8 cellular contexts compared by ENCODE assay signal in the genomic region with DNA sequence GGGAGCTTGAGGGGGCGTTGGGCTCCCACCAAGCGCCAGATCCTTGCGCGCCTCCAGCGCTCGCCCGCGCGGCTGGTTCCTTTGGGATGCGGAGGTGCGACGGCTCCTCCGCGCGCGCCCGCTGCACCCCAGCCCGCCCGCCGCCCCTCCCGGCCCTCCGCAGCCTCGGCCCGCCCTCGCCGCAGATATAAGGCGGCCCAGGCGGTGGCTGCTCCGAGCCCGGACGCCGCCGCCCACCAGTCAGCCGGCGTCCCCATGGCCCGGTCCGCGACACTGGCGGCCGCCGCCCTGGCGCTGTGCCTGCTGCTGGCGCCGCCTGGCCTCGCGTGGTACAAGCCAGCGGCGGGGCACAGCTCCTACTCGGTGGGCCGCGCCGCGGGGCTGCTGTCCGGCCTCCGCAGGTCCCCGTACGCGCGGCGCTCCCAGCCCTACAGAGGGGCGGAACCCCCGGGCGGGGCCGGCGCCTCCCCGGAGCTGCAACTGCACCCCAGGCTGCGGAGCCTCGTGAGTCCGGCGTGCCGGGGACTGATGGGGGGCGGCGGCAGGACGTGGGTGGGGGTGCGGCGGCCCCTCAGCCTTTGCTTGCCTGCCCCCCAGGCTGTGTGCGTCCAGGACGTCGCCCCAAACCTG. TPM values are rescaled to one million over a fixed set of nuclear protein-coding genes. Genes with fewer than 3 reads are reported as not detected.
A peak's percentile ranks its signal among the peaks of the same experiment; 100 is the strongest.
DNase-seq lines count a peak whose midpoint lies in the region; ATAC-seq, FAIRE-seq and TF ChIP-seq lines count a peak whose summit lies in the region.

A gene (plus strand): TSS at position 216 of the 630 bp plus-strand sequence. CDS start 40 bp downstream, at position 256.

- under 1% methylated on average over 79 of the region's 79 CpGs for WGBS in urinary bladder

- intact Hi-C loops in breast epithelium (cut with DNase I; ENCODE audit: low total_unique reads) (no loop called here), lower lobe of right lung (cut with DNase I) (no loop called here)

- TF ChIP-seq CTCF in breast epithelium (IDR thresholded peaks at IDR 0.05), result no peak
- TF ChIP-seq CTCF in lower lobe of right lung (IDR thresholded peaks at IDR 0.05), result no peak

- no peaks in the 10 kb centered on the region for H3K9me3 ChIP-seq in breast epithelium
- no peaks in the 10 kb centered on the region for H3K9me3 ChIP-seq in lower lobe of right lung

- no peak within 1 kb of the TSS for H3K4me3 Mint-ChIP-seq in activated T-cell treated with anti-CD3 and anti-CD28 coated beads, Interleukin-2, amount 50 U/mL, for 4 hours

- H3K27me3 ChIP-seq in breast epithelium (no peaks in the 10 kb centered on the region), lower lobe of right lung (ENCODE audit: low read depth) (peaks cover 4% of the 10 kb centered on the region)

- no peaks in the 10 kb centered on the region for H3K9me3 Mint-ChIP-seq in activated T-cell treated with anti-CD3 and anti-CD28 coated beads, Interleukin-2, amount 50 U/mL, for 4 hours

- H3K4me3 ChIP-seq in breast epithelium (peak within 1 kb of the TSS; percentile 23 to 70 (median 49)), lower lobe of right lung (peak within 1 kb of the TSS; percentile 40), urinary bladder (ENCODE audit: low read depth, low read length) (peak within 1 kb of the TSS; percentile 25)

- DNase-seq in activated T-cell treated with anti-CD3 and anti-CD28 coated beads, Interleukin-2, amount 50 U/mL, for 4 hours, result no peak
- DNase-seq in activated T-cell treated with anti-CD3 and anti-CD28 coated beads, Interleukin-2, amount 50 U/mL, for 1 hour, result no peak
- DNase-seq in breast epithelium (ENCODE audit: low spot score in 2 of 2), result no peak
- no peak for DNase-seq in lower lobe of right lung
- DNase-seq in activated CD4-positive, alpha-beta T cell treated with anti-CD3 and anti-CD28 coated beads for 48 hours, result no peak
- DNase-seq in H54 (ENCODE audit: insufficient read length, low spot score), result no peak

- no peaks in the 10 kb centered on the region for H3K4me1 ChIP-seq in breast epithelium
- H3K4me1 ChIP-seq in lower lobe of right lung, result peaks cover 14% of the 10 kb centered on the region
- H3K4me1 ChIP-seq in urinary bladder (ENCODE audit: insufficient read depth), result no peaks in the 10 kb centered on the region

- H3K4me1 Mint-ChIP-seq in activated T-cell treated with anti-CD3 and anti-CD28 coated beads, Interleukin-2, amount 50 U/mL, for 4 hours (ENCODE audit: low read depth), result peaks cover 5% of the 10 kb centered on the region

- no peak for TF ChIP-seq POLR2A in breast epithelium (IDR thresholded peaks at IDR 0.05)
- no peak for TF ChIP-seq POLR2A in H54 (IDR thresholded peaks at IDR 0.05; ENCODE audit: low read depth, low read length)

- ATAC-seq in activated T-cell treated with anti-CD3 and anti-CD28 coated beads, Interleukin-2, amount 50 U/mL, for 4 hours, result peak; percentile 64 to 72
- peak; percentile 51 to 60 for ATAC-seq in lower lobe of right lung
- no peak for ATAC-seq in HG02798 (IDR thresholded peaks at IDR 0.05; ENCODE audit: poor library complexity, unreplicated experiment)

- H3K27ac ChIP-seq in breast epithelium (no peak within 1 kb of the TSS), lower lobe of right lung (no peak within 1 kb of the TSS), urinary bladder (ENCODE audit: low read depth) (no peak within 1 kb of the TSS)

- peaks cover 9% of the 10 kb centered on the region for H3K27me3 Mint-ChIP-seq in activated T-cell treated with anti-CD3 and anti-CD28 coated beads, Interleukin-2, amount 50 U/mL, for 4 hours (ENCODE audit: low read depth)

- H3K36me3 ChIP-seq in breast epithelium (no peaks in the 10 kb centered on the region), lower lobe of right lung (peaks cover 63% of the 10 kb centered on the region), urinary bladder (ENCODE audit: insufficient read depth) (peaks cover 3% of the 10 kb centered on the region)

- H3K36me3 Mint-ChIP-seq in activated T-cell treated with anti-CD3 and anti-CD28 coated beads, Interleukin-2, amount 50 U/mL, for 4 hours (ENCODE audit: insufficient read depth), result peaks cover 32% of the 10 kb centered on the region

- FAIRE-seq in H54 (lab: Jason Lieb, UNC), result no peak

RNA-seq across cellular contexts. Expression of the gene that starts here (rescaled TPM):
- total RNA-seq in activated T-cell treated with anti-CD3 and anti-CD28 coated beads, Interleukin-2, amount 50 U/mL, for 4 hours, result under 1 TPM in 2 of 3 donors, not detected in 1; 0.14 to 0.24 TPM
- total RNA-seq in breast epithelium, result 1 to 10 TPM in 1 of 3 donors, not detected in 2; 2.0 TPM
- 0.71 TPM for total RNA-seq in lower lobe of right lung
- 0.69 TPM for total RNA-seq in urinary bladder
- polyA plus RNA-seq in urinary bladder, result 0.85 TPM

Comparison
In these comparisons a context has a peak if more than half of its experiments do, and no peak if none do; other contexts are left out.
1. Peak in ATAC-seq in activated T-cell treated with anti-CD3 and anti-CD28 coated beads, Interleukin-2, amount 50 U/mL, for 4 hours; RNA of the gene not detected or under 1 TPM.
2. Peak in ATAC-seq and H3K4me3 ChIP-seq in lower lobe of right lung; RNA of the gene not detected or under 1 TPM.